Comparison of ENCODE assay signal across 1 cellular context in the genomic region with DNA sequence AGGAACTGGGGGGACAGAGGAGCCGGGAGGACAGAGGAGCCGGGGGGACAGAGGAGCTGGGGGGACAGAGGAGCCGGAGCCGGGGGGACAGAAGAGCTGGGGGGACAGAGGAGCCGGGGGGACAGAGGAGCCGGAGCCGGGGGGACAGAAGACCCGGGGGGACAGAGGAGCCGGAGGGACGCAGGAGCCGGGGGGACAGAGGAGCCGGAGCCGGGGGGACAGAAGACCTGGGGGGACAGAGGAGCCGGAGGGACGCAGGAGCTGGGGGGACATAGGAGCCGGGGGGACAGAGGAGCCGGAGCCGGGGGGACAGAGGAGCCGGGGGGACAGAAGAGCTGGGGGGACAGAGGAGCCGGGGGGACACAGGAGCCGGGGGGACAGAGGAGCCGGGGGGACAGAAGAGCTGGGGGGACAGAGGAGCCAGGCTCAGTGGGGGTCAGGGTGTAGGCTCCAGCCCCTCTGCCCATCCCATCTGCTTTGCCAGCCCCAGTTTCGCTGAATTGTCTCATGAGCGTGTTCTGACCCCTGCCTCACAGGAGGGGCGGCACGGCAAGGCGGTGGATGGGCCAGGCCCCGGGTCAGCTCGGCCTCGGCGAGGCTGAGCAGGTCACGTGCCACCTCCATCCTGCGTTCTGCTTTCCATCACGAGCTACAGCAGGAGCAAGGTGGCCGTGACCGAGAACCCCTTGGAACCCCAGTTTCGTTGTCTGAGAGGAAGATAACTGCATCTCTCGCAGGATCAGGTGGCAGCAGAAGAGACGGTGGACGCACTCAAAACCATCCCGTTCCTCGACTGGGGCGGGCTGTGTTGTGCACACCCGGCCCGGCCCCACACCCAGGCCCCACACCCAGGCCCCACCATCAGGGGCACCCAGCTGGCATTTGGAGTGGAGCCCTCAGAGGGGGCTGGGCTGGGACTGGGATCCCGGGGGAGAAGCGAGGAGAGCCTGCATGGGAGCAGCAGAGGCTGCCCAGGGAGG.
TF ChIP-seq lines count a peak whose summit lies in the region.

No MANE protein-coding gene starts in this region.

TF ChIP-seq in K562, 482 proteins besides CTCF, POLR2A, EP300 and RAD21 (continued from another document):
- TF ChIP-seq, protein P1, sequence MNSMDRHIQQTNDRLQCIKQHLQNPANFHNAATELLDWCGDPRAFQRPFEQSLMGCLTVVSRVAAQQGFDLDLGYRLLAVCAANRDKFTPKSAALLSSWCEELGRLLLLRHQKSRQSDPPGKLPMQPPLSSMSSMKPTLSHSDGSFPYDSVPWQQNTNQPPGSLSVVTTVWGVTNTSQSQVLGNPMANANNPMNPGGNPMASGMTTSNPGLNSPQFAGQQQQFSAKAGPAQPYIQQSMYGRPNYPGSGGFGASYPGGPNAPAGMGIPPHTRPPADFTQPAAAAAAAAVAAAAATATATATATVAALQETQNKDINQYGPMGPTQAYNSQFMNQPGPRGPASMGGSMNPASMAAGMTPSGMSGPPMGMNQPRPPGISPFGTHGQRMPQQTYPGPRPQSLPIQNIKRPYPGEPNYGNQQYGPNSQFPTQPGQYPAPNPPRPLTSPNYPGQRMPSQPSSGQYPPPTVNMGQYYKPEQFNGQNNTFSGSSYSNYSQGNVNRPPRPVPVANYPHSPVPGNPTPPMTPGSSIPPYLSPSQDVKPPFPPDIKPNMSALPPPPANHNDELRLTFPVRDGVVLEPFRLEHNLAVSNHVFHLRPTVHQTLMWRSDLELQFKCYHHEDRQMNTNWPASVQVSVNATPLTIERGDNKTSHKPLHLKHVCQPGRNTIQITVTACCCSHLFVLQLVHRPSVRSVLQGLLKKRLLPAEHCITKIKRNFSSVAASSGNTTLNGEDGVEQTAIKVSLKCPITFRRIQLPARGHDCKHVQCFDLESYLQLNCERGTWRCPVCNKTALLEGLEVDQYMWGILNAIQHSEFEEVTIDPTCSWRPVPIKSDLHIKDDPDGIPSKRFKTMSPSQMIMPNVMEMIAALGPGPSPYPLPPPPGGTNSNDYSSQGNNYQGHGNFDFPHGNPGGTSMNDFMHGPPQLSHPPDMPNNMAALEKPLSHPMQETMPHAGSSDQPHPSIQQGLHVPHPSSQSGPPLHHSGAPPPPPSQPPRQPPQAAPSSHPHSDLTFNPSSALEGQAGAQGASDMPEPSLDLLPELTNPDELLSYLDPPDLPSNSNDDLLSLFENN (IDR thresholded peaks at IDR 0.05; ENCODE audit: low read depth in 2 of 2, low read length in 2 of 2) = no peak
- TF ChIP-seq ZNF354B (CRISPR knock-in tag; IDR thresholded peaks at IDR 0.05) = no peak
- TF ChIP-seq, protein P2, sequence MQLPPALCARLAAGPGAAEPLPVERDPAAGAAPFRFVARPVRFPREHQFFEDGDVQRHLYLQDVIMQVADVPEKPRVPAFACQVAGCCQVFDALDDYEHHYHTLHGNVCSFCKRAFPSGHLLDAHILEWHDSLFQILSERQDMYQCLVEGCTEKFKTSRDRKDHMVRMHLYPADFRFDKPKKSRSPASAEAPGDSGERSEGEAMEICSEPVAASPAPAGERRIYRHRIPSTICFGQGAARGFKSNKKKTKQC (CRISPR knock-in tag; IDR thresholded peaks at IDR 0.05) = 0 out of 2 replicates have a peak, but pooled peaks have one; percentile 36
- TF ChIP-seq CAMTA2 (CRISPR knock-in tag; conservative IDR thresholded peaks at IDR 0.05) = no peak
- no peak for TF ChIP-seq FIP1L1 (IDR thresholded peaks at IDR 0.05; ENCODE audit: low read depth, low read length, poor library complexity, severe bottlenecking)
- no peak for TF ChIP-seq IFI16 (CRISPR knock-in tag; IDR thresholded peaks at IDR 0.05)
- no peak for TF ChIP-seq ZNF384 (IDR thresholded peaks at IDR 0.05; ENCODE audit: low read depth, low read length)
- no peak for TF ChIP-seq COPS2 (conservative IDR thresholded peaks at IDR 0.05)
- TF ChIP-seq, protein P3, sequence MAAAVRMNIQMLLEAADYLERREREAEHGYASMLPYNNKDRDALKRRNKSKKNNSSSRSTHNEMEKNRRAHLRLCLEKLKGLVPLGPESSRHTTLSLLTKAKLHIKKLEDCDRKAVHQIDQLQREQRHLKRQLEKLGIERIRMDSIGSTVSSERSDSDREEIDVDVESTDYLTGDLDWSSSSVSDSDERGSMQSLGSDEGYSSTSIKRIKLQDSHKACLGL (CRISPR knock-in tag; IDR thresholded peaks at IDR 0.05; ENCODE audit: borderline replicate concordance, poor library complexity, severe bottlenecking) = no peak
- peak; percentile 20 for TF ChIP-seq CHD4 (IDR thresholded peaks at IDR 0.05; ENCODE audit: insufficient read depth, insufficient replicate concordance, low read depth, low read length, poor library complexity, severe bottlenecking)
- TF ChIP-seq, protein P4, sequence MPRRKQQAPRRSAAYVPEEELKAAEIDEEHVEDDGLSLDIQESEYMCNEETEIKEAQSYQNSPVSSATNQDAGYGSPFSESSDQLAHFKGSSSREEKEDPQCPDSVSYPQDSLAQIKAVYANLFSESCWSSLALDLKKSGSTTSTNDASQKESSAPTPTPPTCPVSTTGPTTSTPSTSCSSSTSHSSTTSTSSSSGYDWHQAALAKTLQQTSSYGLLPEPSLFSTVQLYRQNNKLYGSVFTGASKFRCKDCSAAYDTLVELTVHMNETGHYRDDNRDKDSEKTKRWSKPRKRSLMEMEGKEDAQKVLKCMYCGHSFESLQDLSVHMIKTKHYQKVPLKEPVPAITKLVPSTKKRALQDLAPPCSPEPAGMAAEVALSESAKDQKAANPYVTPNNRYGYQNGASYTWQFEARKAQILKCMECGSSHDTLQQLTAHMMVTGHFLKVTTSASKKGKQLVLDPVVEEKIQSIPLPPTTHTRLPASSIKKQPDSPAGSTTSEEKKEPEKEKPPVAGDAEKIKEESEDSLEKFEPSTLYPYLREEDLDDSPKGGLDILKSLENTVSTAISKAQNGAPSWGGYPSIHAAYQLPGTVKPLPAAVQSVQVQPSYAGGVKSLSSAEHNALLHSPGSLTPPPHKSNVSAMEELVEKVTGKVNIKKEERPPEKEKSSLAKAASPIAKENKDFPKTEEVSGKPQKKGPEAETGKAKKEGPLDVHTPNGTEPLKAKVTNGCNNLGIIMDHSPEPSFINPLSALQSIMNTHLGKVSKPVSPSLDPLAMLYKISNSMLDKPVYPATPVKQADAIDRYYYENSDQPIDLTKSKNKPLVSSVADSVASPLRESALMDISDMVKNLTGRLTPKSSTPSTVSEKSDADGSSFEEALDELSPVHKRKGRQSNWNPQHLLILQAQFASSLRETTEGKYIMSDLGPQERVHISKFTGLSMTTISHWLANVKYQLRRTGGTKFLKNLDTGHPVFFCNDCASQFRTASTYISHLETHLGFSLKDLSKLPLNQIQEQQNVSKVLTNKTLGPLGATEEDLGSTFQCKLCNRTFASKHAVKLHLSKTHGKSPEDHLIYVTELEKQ (CRISPR knock-in tag; IDR thresholded peaks at IDR 0.05) = no peak
- TF ChIP-seq GATA2 (CRISPR knock-in tag; IDR thresholded peaks at IDR 0.05) = 0 out of 2 replicates have a peak, but pooled peaks have one; percentile 8
- TF ChIP-seq, protein P5, sequence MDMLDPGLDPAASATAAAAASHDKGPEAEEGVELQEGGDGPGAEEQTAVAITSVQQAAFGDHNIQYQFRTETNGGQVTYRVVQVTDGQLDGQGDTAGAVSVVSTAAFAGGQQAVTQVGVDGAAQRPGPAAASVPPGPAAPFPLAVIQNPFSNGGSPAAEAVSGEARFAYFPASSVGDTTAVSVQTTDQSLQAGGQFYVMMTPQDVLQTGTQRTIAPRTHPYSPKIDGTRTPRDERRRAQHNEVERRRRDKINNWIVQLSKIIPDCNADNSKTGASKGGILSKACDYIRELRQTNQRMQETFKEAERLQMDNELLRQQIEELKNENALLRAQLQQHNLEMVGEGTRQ (CRISPR knock-in tag; IDR thresholded peaks at IDR 0.05) = peak; percentile 86
- TF ChIP-seq ERF (CRISPR knock-in tag; IDR thresholded peaks at IDR 0.05) = 0 out of 2 replicates have a peak, but pooled peaks have one; percentile 72
- TF ChIP-seq, protein P6, sequence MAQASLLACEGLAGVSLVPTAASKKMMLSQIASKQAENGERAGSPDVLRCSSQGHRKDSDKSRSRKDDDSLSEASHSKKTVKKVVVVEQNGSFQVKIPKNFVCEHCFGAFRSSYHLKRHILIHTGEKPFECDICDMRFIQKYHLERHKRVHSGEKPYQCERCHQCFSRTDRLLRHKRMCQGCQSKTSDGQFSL (CRISPR knock-in tag; IDR thresholded peaks at IDR 0.05) = no peak
- TF ChIP-seq, protein P6 (tag; IDR thresholded peaks at IDR 0.05) = no peak
- TF ChIP-seq, protein P7, sequence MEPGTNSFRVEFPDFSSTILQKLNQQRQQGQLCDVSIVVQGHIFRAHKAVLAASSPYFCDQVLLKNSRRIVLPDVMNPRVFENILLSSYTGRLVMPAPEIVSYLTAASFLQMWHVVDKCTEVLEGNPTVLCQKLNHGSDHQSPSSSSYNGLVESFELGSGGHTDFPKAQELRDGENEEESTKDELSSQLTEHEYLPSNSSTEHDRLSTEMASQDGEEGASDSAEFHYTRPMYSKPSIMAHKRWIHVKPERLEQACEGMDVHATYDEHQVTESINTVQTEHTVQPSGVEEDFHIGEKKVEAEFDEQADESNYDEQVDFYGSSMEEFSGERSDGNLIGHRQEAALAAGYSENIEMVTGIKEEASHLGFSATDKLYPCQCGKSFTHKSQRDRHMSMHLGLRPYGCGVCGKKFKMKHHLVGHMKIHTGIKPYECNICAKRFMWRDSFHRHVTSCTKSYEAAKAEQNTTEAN (CRISPR knock-in tag; IDR thresholded peaks at IDR 0.05) = 0 out of 2 replicates have a peak, but pooled peaks have one; percentile 32
- peak; percentile 46; the same call in 1 of the 2 replicates for TF ChIP-seq HSF4 (CRISPR knock-in tag; IDR thresholded peaks at IDR 0.05; ENCODE audit: borderline replicate concordance)
- TF ChIP-seq MBD2 (IDR thresholded peaks at IDR 0.05; ENCODE audit: borderline replicate concordance, low read depth) = no peak; the same call in 1 of the 2 replicates
- TF ChIP-seq PRPF4 (IDR thresholded peaks at IDR 0.05; ENCODE audit: insufficient read depth, low read depth, low read length, poor library complexity, severe bottlenecking) = no peak
- TF ChIP-seq, protein P8, sequence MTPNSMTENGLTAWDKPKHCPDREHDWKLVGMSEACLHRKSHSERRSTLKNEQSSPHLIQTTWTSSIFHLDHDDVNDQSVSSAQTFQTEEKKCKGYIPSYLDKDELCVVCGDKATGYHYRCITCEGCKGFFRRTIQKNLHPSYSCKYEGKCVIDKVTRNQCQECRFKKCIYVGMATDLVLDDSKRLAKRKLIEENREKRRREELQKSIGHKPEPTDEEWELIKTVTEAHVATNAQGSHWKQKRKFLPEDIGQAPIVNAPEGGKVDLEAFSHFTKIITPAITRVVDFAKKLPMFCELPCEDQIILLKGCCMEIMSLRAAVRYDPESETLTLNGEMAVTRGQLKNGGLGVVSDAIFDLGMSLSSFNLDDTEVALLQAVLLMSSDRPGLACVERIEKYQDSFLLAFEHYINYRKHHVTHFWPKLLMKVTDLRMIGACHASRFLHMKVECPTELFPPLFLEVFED (CRISPR knock-in tag; conservative IDR thresholded peaks at IDR 0.05) = no peak
- no peak for TF ChIP-seq FUS (optimal IDR thresholded peaks at IDR 0.05; ENCODE audit: low read depth, low read length)
- TF ChIP-seq ZNF551 (CRISPR knock-in tag; IDR thresholded peaks at IDR 0.05) = no peak
- TF ChIP-seq NUFIP1 (IDR thresholded peaks at IDR 0.05; ENCODE audit: partially characterized antibody) = no peak
- no peak for TF ChIP-seq NBN (IDR thresholded peaks at IDR 0.05; ENCODE audit: low read depth)
- no peak for TF ChIP-seq ARNT (IDR thresholded peaks at IDR 0.05)
